Comparison of ENCODE assay signal across 32 cellular contexts in genomic region chr2:29079887-29080286, GRCh38. TPM values are rescaled to one million over a fixed set of nuclear protein-coding genes. Genes with fewer than 3 reads are reported as not detected.
"Had no signal": no experiment of that assay in that cellular context is flagged by ENCODE, and none has a peak within 500 bp of the region (broad histone marks: within the 10 kb centered on the region; RNA-seq: fewer than 3 reads in every experiment).

No MANE protein-coding gene starts in this region.

- H3K4me3 ChIP-seq: left lung, lower lobe of right lung, ovary, right atrium auricular region, right lobe of liver, smooth muscle cell, stomach, testis, thyroid gland, transverse colon, uterus had no signal

- H3K27ac Mint-ChIP-seq: naive thymus-derived CD8-positive, alpha-beta T cell; nephron; progenitor cell of endocrine pancreas; stimulated activated naive B cell treated with anti-CD40 and anti-IgM and Interleukin-4, amounts not matched to agents 10 μg/mL and 1 μg/mL and 100 μg/mL, for 72 hours had no signal

- H3K9me3 ChIP-seq: neutrophil, right lobe of liver, testis, thyroid gland, transverse colon, uterus had no signal

- ATAC-seq: left colon; left lung; naive thymus-derived CD8-positive, alpha-beta T cell; stimulated activated naive B cell treated with anti-CD40 and anti-IgM and Interleukin-4, amounts not matched to agents 10 μg/mL and 1 μg/mL and 100 μg/mL, for 72 hours; stimulated activated naive CD8-positive, alpha-beta T cell treated with anti-CD3 and anti-CD28 coated beads, Interleukin-15, Interleukin-2, amounts not matched to agents 100 U/mL and 50 U/mL, for 24 hours had no signal

- H3K27me3 ChIP-seq: left lung, neutrophil, ovary, right atrium auricular region, right lobe of liver, stomach, testis, thyroid gland, transverse colon, uterus had no signal

- H3K4me1 ChIP-seq: lower lobe of right lung, right atrium auricular region, right lobe of liver, testis, thyroid gland, transverse colon, uterus had no signal

- H3K27me3 Mint-ChIP-seq: naive thymus-derived CD8-positive, alpha-beta T cell; progenitor cell of endocrine pancreas; stimulated activated naive B cell treated with anti-CD40 and anti-IgM and Interleukin-4, amounts not matched to agents 10 μg/mL and 1 μg/mL and 100 μg/mL, for 72 hours had no signal

- H3K4me2 ChIP-seq: smooth muscle cell had no signal

- DNase-seq: hippocampal formation; kidney; left colon; left lung; lower lobe of right lung; mammary epithelial cell; mesenchymal stem cell; naive thymus-derived CD8-positive, alpha-beta T cell; occipital lobe; ovary; right lobe of liver; stimulated activated CD4-positive, alpha-beta T cell treated with anti-CD3 and anti-CD28 coated beads, Interleukin-15, amount 100 ng/mL, for 24 hours; stimulated activated CD4-positive, alpha-beta T cell treated with anti-CD3 and anti-CD28 coated beads, Interleukin-2, amount 100 ng/mL, for 24 hours; stimulated activated CD4-positive, alpha-beta T cell treated with anti-CD3 and anti-CD28 coated beads, Interleukin-4, amount 100 ng/mL, for 1 hour; stimulated activated naive B cell treated with anti-CD40 and anti-IgM and Interleukin-4, amounts not matched to agents 10 μg/mL and 1 μg/mL and 100 μg/mL, for 72 hours; stimulated activated naive CD8-positive, alpha-beta T cell treated with anti-CD3 and anti-CD28 coated beads, Interleukin-15, Interleukin-2, amounts not matched to agents 100 U/mL and 50 U/mL, for 24 hours; stomach; testis; thyroid gland; transverse colon; uterus had no signal

- H3K27ac ChIP-seq: left lung, lower lobe of right lung, neutrophil, ovary, right atrium auricular region, right lobe of liver, stomach, testis, thyroid gland, transverse colon, uterus had no signal

- H3K4me3 Mint-ChIP-seq: naive thymus-derived CD8-positive, alpha-beta T cell; nephron; neural crest cell; stimulated activated naive B cell treated with anti-CD40 and anti-IgM and Interleukin-4, amounts not matched to agents 10 μg/mL and 1 μg/mL and 100 μg/mL, for 72 hours had no signal

- H3K36me3 ChIP-seq: left lung, lower lobe of right lung, neutrophil, ovary, right atrium auricular region, right lobe of liver, stomach, thyroid gland, transverse colon, uterus had no signal

- H3K4me1 Mint-ChIP-seq: naive thymus-derived CD8-positive, alpha-beta T cell; stimulated activated naive B cell treated with anti-CD40 and anti-IgM and Interleukin-4, amounts not matched to agents 10 μg/mL and 1 μg/mL and 100 μg/mL, for 72 hours had no signal

RNA-seq across cellular contexts. Expression of gene PCARE, which starts 5.6 kb away (rescaled TPM):
- total RNA-seq: kidney; left colon; liver; mucosa of gallbladder; naive thymus-derived CD8-positive, alpha-beta T cell; neural crest cell; progenitor cell of endocrine pancreas; pulmonary artery endothelial cell; renal cortical epithelial cell; right lobe of liver; smooth muscle cell; ureter; uterus had no signal
- polyA plus RNA-seq: liver; naive thymus-derived CD8-positive, alpha-beta T cell; smooth muscle cell had no signal
